ENCODE assay signal across 9 cellular contexts in genomic region chr19:14507704-14508246, GRCh38. TPM values are rescaled to one million over a fixed set of nuclear protein-coding genes. Genes with fewer than 3 reads are reported as not detected.
DNase-seq lines count a peak whose midpoint lies in the region; ATAC-seq and TF ChIP-seq lines count a peak whose summit lies in the region.
"Had no signal": no experiment of that assay in that cellular context is flagged by ENCODE, and none has a peak within 500 bp of the region (broad histone marks: within the 10 kb centered on the region; RNA-seq: fewer than 3 reads in every experiment).

No MANE protein-coding gene starts in this region.

- no peaks in the 10 kb centered on the region for H3K36me3 ChIP-seq in esophagus squamous epithelium
- H3K36me3 ChIP-seq in thymus (ENCODE audit: control insufficient read depth, insufficient read depth), result no peaks in the 10 kb centered on the region

- H3K4me3 ChIP-seq in esophagus squamous epithelium (no peak overlapping the region), thymus (ENCODE audit: low read length) (no peak overlapping the region), coronary artery (no peak overlapping the region)

- H3K4me3 Mint-ChIP-seq in activated naive CD4-positive, alpha-beta T cell treated with anti-CD3 and anti-CD28 coated beads, Interleukin-2, amount 10 ng/mL, durations not matched to agents 7 days and 5 days, result no peak overlapping the region
- H3K4me3 Mint-ChIP-seq in stimulated activated naive B cell treated with anti-CD40 and anti-IgM and Interleukin-4, amounts not matched to agents 10 μg/mL and 1 μg/mL and 100 μg/mL, for 72 hours, result no peak overlapping the region

- TF ChIP-seq CTCF in esophagus squamous epithelium (IDR thresholded peaks at IDR 0.05) (no peak), coronary artery (IDR thresholded peaks at IDR 0.05) (no peak)

- H3K27me3 ChIP-seq in esophagus squamous epithelium, result no peaks in the 10 kb centered on the region
- no peaks in the 10 kb centered on the region for H3K27me3 ChIP-seq in thymus (ENCODE audit: control insufficient read depth, insufficient read depth)

- no peak for DNase-seq in activated naive CD4-positive, alpha-beta T cell treated with anti-CD3 and anti-CD28 coated beads, Interleukin-2, amount 10 ng/mL, durations not matched to agents 7 days and 5 days
- no peak for DNase-seq in activated naive CD4-positive, alpha-beta T cell treated with anti-CD3 and anti-CD28 coated beads, Interleukin-2, amount 50 U/mL, for 16 hours
- DNase-seq in SKM-1 (lab: John Stamatoyannopoulos, UW; ENCODE audit: unreplicated experiment) (peak; percentile 87), esophagus squamous epithelium (lab: John Stamatoyannopoulos, UW) (no peak), DMS153 treated with DMSO at 0.1 percent for 48 hours (lab: John Stamatoyannopoulos, UW; ENCODE audit: unreplicated experiment) (no peak), coronary artery (ENCODE audit: low spot score) (no peak)
- DNase-seq in stimulated activated naive B cell treated with anti-CD40 and anti-IgM and Interleukin-4, amounts not matched to agents 10 μg/mL and 1 μg/mL and 100 μg/mL, for 72 hours, result no peak
- DNase-seq: head of caudate nucleus had no signal

- H3K4me1 ChIP-seq in esophagus squamous epithelium (peaks cover 27 to 84% (median 46%) of the 10 kb centered on the region in 3 donors), thymus (ENCODE audit: control insufficient read depth, insufficient read depth, low read length) (peaks cover 39% of the 10 kb centered on the region)

- intact Hi-C loops in esophagus squamous epithelium (cut with DNase I), result loop anchor here (10.0 kb wide), 1 partner anchor 47 kb away; no protein-coding TSS in a partner anchor

- H3K9me3 ChIP-seq in esophagus squamous epithelium (no peaks in the 10 kb centered on the region), thymus (ENCODE audit: control insufficient read depth) (no peaks in the 10 kb centered on the region)

- 20 to 45% methylated on average over 8 of the region's 8 CpGs for WGBS in esophagus squamous epithelium, 2 donors
- 92% methylated on average over 8 of the region's 8 CpGs for WGBS in thymus

- H3K9me3 Mint-ChIP-seq in activated naive CD4-positive, alpha-beta T cell treated with anti-CD3 and anti-CD28 coated beads, Interleukin-2, amount 10 ng/mL, durations not matched to agents 7 days and 5 days, result no peaks in the 10 kb centered on the region
- H3K9me3 Mint-ChIP-seq in stimulated activated naive B cell treated with anti-CD40 and anti-IgM and Interleukin-4, amounts not matched to agents 10 μg/mL and 1 μg/mL and 100 μg/mL, for 72 hours, result no peaks in the 10 kb centered on the region

- ATAC-seq in stimulated activated naive B cell treated with anti-CD40 and anti-IgM and Interleukin-4, amounts not matched to agents 10 μg/mL and 1 μg/mL and 100 μg/mL, for 72 hours (replicated peaks), result no peak

- H3K4me1 Mint-ChIP-seq in activated naive CD4-positive, alpha-beta T cell treated with anti-CD3 and anti-CD28 coated beads, Interleukin-2, amount 10 ng/mL, durations not matched to agents 7 days and 5 days, result peaks cover 72% of the 10 kb centered on the region
- peaks cover 6 to 7% of the 10 kb centered on the region in 2 donors for H3K4me1 Mint-ChIP-seq in stimulated activated naive B cell treated with anti-CD40 and anti-IgM and Interleukin-4, amounts not matched to agents 10 μg/mL and 1 μg/mL and 100 μg/mL, for 72 hours

- H3K27ac Mint-ChIP-seq in activated naive CD4-positive, alpha-beta T cell treated with anti-CD3 and anti-CD28 coated beads, Interleukin-2, amount 10 ng/mL, durations not matched to agents 7 days and 5 days, result peak overlapping the region; percentile 95
- H3K27ac Mint-ChIP-seq in stimulated activated naive B cell treated with anti-CD40 and anti-IgM and Interleukin-4, amounts not matched to agents 10 μg/mL and 1 μg/mL and 100 μg/mL, for 72 hours, result no peak overlapping the region

- H3K36me3 Mint-ChIP-seq in activated naive CD4-positive, alpha-beta T cell treated with anti-CD3 and anti-CD28 coated beads, Interleukin-2, amount 10 ng/mL, durations not matched to agents 7 days and 5 days, result peaks cover 3% of the 10 kb centered on the region
- peaks cover 0 to 1% of the 10 kb centered on the region in 2 donors for H3K36me3 Mint-ChIP-seq in stimulated activated naive B cell treated with anti-CD40 and anti-IgM and Interleukin-4, amounts not matched to agents 10 μg/mL and 1 μg/mL and 100 μg/mL, for 72 hours

- TF ChIP-seq POLR2A in esophagus squamous epithelium (IDR thresholded peaks at IDR 0.05), result no peak

- peaks cover 18% of the 10 kb centered on the region for H3K27me3 Mint-ChIP-seq in activated naive CD4-positive, alpha-beta T cell treated with anti-CD3 and anti-CD28 coated beads, Interleukin-2, amount 10 ng/mL, durations not matched to agents 7 days and 5 days
- peaks cover 6 to 13% of the 10 kb centered on the region in 2 donors for H3K27me3 Mint-ChIP-seq in stimulated activated naive B cell treated with anti-CD40 and anti-IgM and Interleukin-4, amounts not matched to agents 10 μg/mL and 1 μg/mL and 100 μg/mL, for 72 hours

- H3K27ac ChIP-seq in esophagus squamous epithelium (peak overlapping the region; percentile 77 to 100 (median 100)), thymus (ENCODE audit: low read depth) (peak overlapping the region; percentile 74), coronary artery (no peak overlapping the region)

- CTCF ChIA-PET in activated naive CD4-positive, alpha-beta T cell treated with anti-CD3 and anti-CD28 coated beads, Interleukin-2, amount 10 ng/mL, durations not matched to agents 7 days and 5 days (lab: Charles Lee), result interaction anchor here (0.9 to 4.5 kb wide), 6 partner anchors 10 to 48 kb away, joined by 4 to 30 read pairs (median 8); no protein-coding TSS in a partner anchor

RNA-seq across cellular contexts. Expression of gene DNAJB1, which starts 10.4 kb away (rescaled TPM):
- 100 to 1,000 TPM; 182 to 294 (median 224) TPM for total RNA-seq in esophagus squamous epithelium
- polyA plus RNA-seq in thymus, result 65.0 TPM

RNA-seq across cellular contexts. Expression of gene GIPC1, which starts 11.8 kb away (rescaled TPM):
- 100 to 1,000 TPM; 147 to 432 (median 243) TPM for total RNA-seq in esophagus squamous epithelium
- polyA plus RNA-seq in thymus, result 58.5 TPM

RNA-seq across cellular contexts. Expression of gene TECR, which starts 21.6 kb away (rescaled TPM):
- 100 to 1,000 TPM; 130 to 290 (median 190) TPM for total RNA-seq in esophagus squamous epithelium
- polyA plus RNA-seq in thymus, result 143 TPM

RNA-seq across cellular contexts. Expression of gene PTGER1, which starts 32.6 kb away (rescaled TPM):
- 1 to 10 TPM in 1 of 4 donors, under 1 TPM in 2, not detected in 1; 0.31 to 1.3 (median 0.38) TPM for total RNA-seq in esophagus squamous epithelium
- 0.11 TPM for polyA plus RNA-seq in thymus

Comparison
In these comparisons a context has a peak if more than half of its experiments do, and no peak if none do; other contexts are left out.
1. H3K27ac ChIP-seq: peak in esophagus squamous epithelium (4 of 4) and thymus (single experiment); none in coronary artery (0 of 2).